In the genomic region with DNA sequence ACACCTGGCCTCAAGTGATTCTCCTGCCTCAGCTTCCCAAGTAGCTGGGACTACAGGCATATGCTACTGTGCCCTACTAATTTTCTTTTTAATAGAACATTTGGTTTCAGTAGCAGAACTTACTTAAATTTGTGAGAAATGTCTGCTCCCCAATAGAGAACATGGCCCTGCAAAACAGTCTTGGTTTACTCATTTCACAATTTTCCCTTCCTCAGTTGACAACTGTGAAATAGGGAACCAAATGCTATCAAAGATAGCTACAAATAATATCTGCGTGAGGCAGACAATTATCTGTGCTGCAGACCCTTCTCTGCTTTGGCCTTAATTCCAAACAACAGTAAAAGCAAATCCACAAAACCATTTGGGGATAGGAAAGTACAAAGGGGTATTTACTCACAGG, we compare ENCODE assay signal across 18 cellular contexts. TPM values are rescaled to one million over a fixed set of nuclear protein-coding genes. Genes with fewer than 3 reads are reported as not detected.
DNase-seq lines count a peak whose midpoint lies in the region; ATAC-seq, FAIRE-seq and TF ChIP-seq lines count a peak whose summit lies in the region.
"Had no signal": no experiment of that assay in that cellular context is flagged by ENCODE, and none has a peak within 500 bp of the region (broad histone marks: within the 10 kb centered on the region; RNA-seq: fewer than 3 reads in every experiment).

No MANE protein-coding gene starts in this region.

- intact Hi-C loops in spleen (cut with DNase I; ENCODE audit: low total_unique reads) (loop anchor here (5.0 kb wide), 1 partner anchor 202 kb away; no protein-coding TSS in a partner anchor), kidney (cut with DNase I) (no loop called here)

- FAIRE-seq in GM12891 (lab: Jason Lieb, UNC): peak; percentile 58
- no peak for FAIRE-seq in RCC 7860 (lab: Jason Lieb, UNC)
- no peak for FAIRE-seq in kidney (lab: Jason Lieb, UNC)
- FAIRE-seq: keratinocyte had no signal

- peaks cover 0 to 34% (median 10%) of the 10 kb centered on the region in 6 donors for H3K4me1 ChIP-seq in spleen
- no peaks in the 10 kb centered on the region for H3K4me1 ChIP-seq in kidney (ENCODE audit: control insufficient read depth in 1 of 2, insufficient read depth in 1 of 2, low read depth in 1 of 2, low read length in 2 of 2)
- H3K4me1 ChIP-seq: ascending aorta, right atrium auricular region, tibial artery had no signal

- no peak for TF ChIP-seq POLR2A in GM12891 (IDR thresholded peaks at IDR 0.05; ENCODE audit: low read depth, low read length)
- TF ChIP-seq POLR2A in spleen (IDR thresholded peaks at IDR 0.05): no peak

- H3K36me3 ChIP-seq in spleen (peaks cover 0 to 19% (median 2%) of the 10 kb centered on the region in 6 donors), kidney (ENCODE audit: control insufficient read depth in 1 of 2, insufficient read depth in 2 of 2, low read length in 2 of 2) (no peaks in the 10 kb centered on the region)
- H3K36me3 ChIP-seq: ascending aorta, ovary, right atrium auricular region had no signal

- H3K4me3 ChIP-seq in spleen (no peak overlapping the region), kidney (ENCODE audit: low read length in 2 of 2) (no peak overlapping the region)
- H3K4me3 ChIP-seq: ascending aorta, ovary, right atrium auricular region, SK-N-MC, tibial artery had no signal

- H3K9ac ChIP-seq in kidney (ENCODE audit: low read length in 2 of 2): no peak overlapping the region

- no peak for TF ChIP-seq CTCF in spleen (IDR thresholded peaks at IDR 0.05 in 8 of 11, conservative IDR thresholded peaks at IDR 0.05 in 3 of 11)
- TF ChIP-seq CTCF in kidney (IDR thresholded peaks at IDR 0.05; ENCODE audit: borderline replicate concordance, extremely low read depth, insufficient read depth): no peak

- no peaks in the 10 kb centered on the region for H3K9me3 ChIP-seq in spleen
- no peaks in the 10 kb centered on the region for H3K9me3 ChIP-seq in kidney (ENCODE audit: control insufficient read depth in 1 of 2, low read length in 2 of 2)
- H3K9me3 ChIP-seq: ascending aorta, ovary, right atrium auricular region, tibial artery had no signal

- peak overlapping the region in 5 of 8 donors; percentile 20 to 59 (median 30) for H3K27ac ChIP-seq in spleen
- no peak overlapping the region for H3K27ac ChIP-seq in kidney (ENCODE audit: low read depth in 2 of 2, low read length in 2 of 2)
- H3K27ac ChIP-seq: ascending aorta, ovary, right atrium auricular region, SK-N-MC, tibial artery had no signal

- no peaks in the 10 kb centered on the region for H3K27me3 ChIP-seq in spleen (replicated peaks in 1 of 7)
- H3K27me3 ChIP-seq: ascending aorta, ovary, right atrium auricular region, tibial artery had no signal

- WGBS in spleen, 5 donors: 42 to 71% (median 59%) methylated on average over 1 of the region's 1 CpG

- DNase-seq in GM12891 (ENCODE audit: insufficient read length, low spot score) (no peak), SKM-1 (lab: John Stamatoyannopoulos, UW; ENCODE audit: unreplicated experiment) (peak; percentile 20), spleen (no peak), mesenteric fat pad (ENCODE audit: low spot score) (no peak), RCC 7860 (ENCODE audit: low spot score) (no peak), kidney (no peak)
- DNase-seq: activated CD8-positive, alpha-beta memory T cell treated with anti-CD3 and anti-CD28 coated beads, Interleukin-2, amount 50 U/mL, for 4 hours; glutamatergic neuron; stimulated activated CD4-positive, alpha-beta T cell treated with anti-CD3 and anti-CD28 coated beads, Interleukin-4, amount 100 ng/mL, for 4 hours; stimulated activated naive CD8-positive, alpha-beta T cell treated with anti-CD3 and anti-CD28 coated beads, Interleukin-15, Interleukin-2, amounts not matched to agents 100 U/mL and 50 U/mL, for 24 hours; tibial artery had no signal

- peak; percentile 44 for ATAC-seq in HG02852 (IDR thresholded peaks at IDR 0.05; ENCODE audit: unreplicated experiment)
- ATAC-seq in GM21825 (IDR thresholded peaks at IDR 0.05; ENCODE audit: unreplicated experiment): no peak

TF ChIP-seq in GM12891, 5 proteins besides CTCF, POLR2A, EP300 and RAD21:
- no peak for TF ChIP-seq TAF1 (IDR thresholded peaks at IDR 0.05; ENCODE audit: low read depth, low read length)
- no peak for TF ChIP-seq POU2F2 (IDR thresholded peaks at IDR 0.05; ENCODE audit: low read depth, low read length)
- no peak for TF ChIP-seq POLR2AphosphoS5 (IDR thresholded peaks at IDR 0.05; ENCODE audit: low read depth, low read length)
- peak; percentile 47 for TF ChIP-seq SPI1 (IDR thresholded peaks at IDR 0.05; ENCODE audit: low read depth, low read length)
- TF ChIP-seq PAX5 (IDR thresholded peaks at IDR 0.05; ENCODE audit: insufficient read depth, low read length, severe bottlenecking): no peak

RNA-seq across cellular contexts. Expression of a gene that starts 22.6 kb away (rescaled TPM):
- 12.1 TPM for polyA plus RNA-seq in GM12891 (2012; ENCODE audit: low read depth, missing spikeins)
- total RNA-seq in spleen (10 to 100 TPM; 13.4 to 18.8 (median 15.9) TPM), mesenteric fat pad (12.1 TPM), kidney (18.6 TPM)
- polyA plus RNA-seq in spleen (10 to 100 TPM in 2 of 3 donors, 1 to 10 TPM in 1; 6.4 to 11.4 (median 10.2) TPM), kidney (ENCODE audit: insufficient read depth, low read depth, low replicate concordance) (9.7 TPM)

RNA-seq across cellular contexts. Expression of a gene that starts 22.6 kb away (rescaled TPM):
- polyA plus RNA-seq in GM12891 (2012; ENCODE audit: low read depth, missing spikeins): 9.0 TPM
- total RNA-seq in spleen (10 to 100 TPM; 21.7 to 40.8 (median 28.4) TPM), mesenteric fat pad (18.9 TPM), kidney (16.1 TPM)
- polyA plus RNA-seq in spleen (1 to 10 TPM; 3.0 to 7.0 (median 4.0) TPM), kidney (ENCODE audit: insufficient read depth, low read depth, low replicate concordance) (8.3 TPM)

Comparison
In these comparisons a context has a peak if more than half of its experiments do, and no peak if none do; other contexts are left out.
1. H3K27ac ChIP-seq: peak in spleen (5 of 8); none in kidney (0 of 2).